ENCODE assay signal across 8 cellular contexts in genomic region chr5:1105350-1106265, GRCh38. TPM values are rescaled to one million over a fixed set of nuclear protein-coding genes. Genes with fewer than 3 reads are reported as not detected.
DNase-seq lines count a peak whose midpoint lies in the region; ATAC-seq and TF ChIP-seq lines count a peak whose summit lies in the region.

No MANE protein-coding gene starts in this region.

- ATAC-seq in GM18870 (IDR thresholded peaks at IDR 0.05; ENCODE audit: unreplicated experiment) (peak; percentile 65), HG03460 (IDR thresholded peaks at IDR 0.05; ENCODE audit: unreplicated experiment) (peak; percentile 42), left lobe of liver (peak; percentile 30), psoas muscle (no peak), foreskin keratinocyte (no peak), GM18519 (IDR thresholded peaks at IDR 0.05; ENCODE audit: low FRiP score, unreplicated experiment) (no peak)

- no peak for TF ChIP-seq CTCF in psoas muscle (IDR thresholded peaks at IDR 0.05)
- no peak for TF ChIP-seq CTCF in foreskin keratinocyte (conservative IDR thresholded peaks at IDR 0.05)

- no peaks in the 10 kb centered on the region for H3K9me3 ChIP-seq in psoas muscle

- DNase-seq in activated CD8-positive, alpha-beta memory T cell treated with anti-CD3 and anti-CD28 coated beads, Interleukin-2, amount 50 U/mL, for 48 hours: peak; percentile 67
- peak; percentile 92 for DNase-seq in left lobe of liver (ENCODE audit: low spot score)
- DNase-seq in psoas muscle: no peak
- no peak for DNase-seq in foreskin keratinocyte
- no peak for DNase-seq in NCI-H2196 treated with DMSO at 0.1 percent for 48 hours (lab: John Stamatoyannopoulos, UW; ENCODE audit: unreplicated experiment)

- no peaks in the 10 kb centered on the region for H3K36me3 ChIP-seq in psoas muscle (ENCODE audit: insufficient read depth in 1 of 2, low read depth in 1 of 2)

- H3K4me1 ChIP-seq in psoas muscle (peaks cover 26% of the 10 kb centered on the region), foreskin keratinocyte (no peaks in the 10 kb centered on the region)

- intact Hi-C loops in psoas muscle (cut with DNase I): no loop called here

- H3K27ac ChIP-seq in psoas muscle (no peak overlapping the region), foreskin keratinocyte (no peak overlapping the region)

- H3K4me3 ChIP-seq in psoas muscle: no peak overlapping the region

- 66 to 80% (median 76%) methylated on average over 19 of the region's 19 CpGs for WGBS in psoas muscle, 3 donors

- H3K27me3 ChIP-seq in psoas muscle (ENCODE audit: insufficient read depth in 3 of 3, low read length in 2 of 3): peaks cover 0 to 2% (median 0%) of the 10 kb centered on the region in 3 donors
- H3K27me3 ChIP-seq in foreskin keratinocyte: peaks cover 7% of the 10 kb centered on the region

RNA-seq across cellular contexts. Expression of gene SLC12A7, which starts 6.3 kb away (rescaled TPM):
- 56.5 TPM for total RNA-seq in left lobe of liver
- 10 to 100 TPM in 3 of 4 donors, 1 to 10 TPM in 1; 4.5 to 22.0 (median 15.1) TPM for total RNA-seq in psoas muscle
- 1 to 10 TPM; 2.3 to 3.8 (median 2.3) TPM for polyA plus RNA-seq in psoas muscle
- 3.7 and 4.3 TPM in 2 replicates for total RNA-seq in foreskin keratinocyte
- 2.4 and 2.6 TPM in 2 replicates for polyA plus RNA-seq in foreskin keratinocyte

Comparison
In these comparisons a context has a peak if more than half of its experiments do, and no peak if none do; other contexts are left out.
1. ATAC-seq: peak in GM18870 (single experiment), HG03460 (single experiment) and left lobe of liver (single experiment); none in psoas muscle (0 of 4), foreskin keratinocyte (single experiment) and GM18519 (single experiment).
2. DNase-seq: peak in activated CD8-positive, alpha-beta memory T cell treated with anti-CD3 and anti-CD28 coated beads, Interleukin-2, amount 50 U/mL, for 48 hours (single experiment) and left lobe of liver (single experiment); none in psoas muscle (0 of 2), foreskin keratinocyte (0 of 2) and NCI-H2196 treated with DMSO at 0.1 percent for 48 hours (single experiment).